9 cellular contexts compared by ENCODE assay signal in genomic region chr3:58874248-58874741, GRCh38.
DNase-seq lines count a peak whose midpoint lies in the region; ATAC-seq, FAIRE-seq and TF ChIP-seq lines count a peak whose summit lies in the region.
"Had no signal": no experiment of that assay in that cellular context is flagged by ENCODE, and none has a peak within 500 bp of the region (broad histone marks: within the 10 kb centered on the region; RNA-seq: fewer than 3 reads in every experiment).

No MANE protein-coding gene starts in this region.

- H3K27me3 ChIP-seq in left lung: no peaks in the 10 kb centered on the region
- no peaks in the 10 kb centered on the region for H3K27me3 ChIP-seq in right atrium auricular region

- DNase-seq in activated CD4-positive, alpha-beta T cell treated with anti-CD3 and anti-CD28 coated beads for 36 hours: peak; percentile 30
- no peak for DNase-seq in activated CD4-positive, alpha-beta T cell treated with anti-CD3 and anti-CD28 coated beads, Interleukin-2, amount 50 U/mL, for 4 hours
- DNase-seq in M059J (ENCODE audit: low read depth) (peak; percentile 69), left lung (no peak), frontal cortex (ENCODE audit: low spot score in 2 of 2) (no peak), right atrium auricular region (ENCODE audit: low spot score) (no peak)
- no peak for DNase-seq in activated CD8-positive, alpha-beta memory T cell treated with anti-CD3 and anti-CD28 coated beads, Interleukin-2, amount 50 U/mL, for 4 hours

- H3K9me3 Mint-ChIP-seq in activated CD4-positive, alpha-beta T cell treated with anti-CD3 and anti-CD28 coated beads for 36 hours (ENCODE audit: low read depth): no peaks in the 10 kb centered on the region
- H3K9me3 Mint-ChIP-seq: IgD-negative memory B cell had no signal

- TF ChIP-seq CTCF in left lung (IDR thresholded peaks at IDR 0.05) (no peak), right atrium auricular region (IDR thresholded peaks at IDR 0.05) (no peak)

- no peak overlapping the region for H3K4me3 Mint-ChIP-seq in activated CD4-positive, alpha-beta T cell treated with anti-CD3 and anti-CD28 coated beads for 36 hours
- H3K4me3 Mint-ChIP-seq: IgD-negative memory B cell had no signal

- H3K27me3 Mint-ChIP-seq in activated CD4-positive, alpha-beta T cell treated with anti-CD3 and anti-CD28 coated beads for 36 hours: peaks cover 14% of the 10 kb centered on the region
- H3K27me3 Mint-ChIP-seq: IgD-negative memory B cell had no signal

- H3K4me3 ChIP-seq in left lung (no peak overlapping the region), right atrium auricular region (no peak overlapping the region)

- POLR2A ChIA-PET in activated CD4-positive, alpha-beta T cell treated with anti-CD3 and anti-CD28 coated beads for 36 hours (lab: Charles Lee): no interaction called here

- H3K27ac Mint-ChIP-seq in activated CD4-positive, alpha-beta T cell treated with anti-CD3 and anti-CD28 coated beads for 36 hours: peak overlapping the region; percentile 12
- H3K27ac Mint-ChIP-seq: IgD-negative memory B cell had no signal

- peaks cover 19% of the 10 kb centered on the region for H3K4me1 Mint-ChIP-seq in activated CD4-positive, alpha-beta T cell treated with anti-CD3 and anti-CD28 coated beads for 36 hours
- H3K4me1 Mint-ChIP-seq: IgD-negative memory B cell had no signal

- no peak for FAIRE-seq in frontal cortex (lab: Jason Lieb, UNC)

- H3K4me1 ChIP-seq in left lung (no peaks in the 10 kb centered on the region), right atrium auricular region (no peaks in the 10 kb centered on the region)

- ATAC-seq in activated CD4-positive, alpha-beta T cell treated with anti-CD3 and anti-CD28 coated beads for 36 hours: peak; percentile 71
- peak; percentile 44 for ATAC-seq in HG02610 (IDR thresholded peaks at IDR 0.05; ENCODE audit: unreplicated experiment)
- ATAC-seq in left lung: peak; percentile 92

- H3K36me3 Mint-ChIP-seq in activated CD4-positive, alpha-beta T cell treated with anti-CD3 and anti-CD28 coated beads for 36 hours (ENCODE audit: low read depth): no peaks in the 10 kb centered on the region
- H3K36me3 Mint-ChIP-seq: IgD-negative memory B cell had no signal

- no peaks in the 10 kb centered on the region for H3K9me3 ChIP-seq in left lung
- no peaks in the 10 kb centered on the region for H3K9me3 ChIP-seq in right atrium auricular region

- H3K27ac ChIP-seq in left lung: no peak overlapping the region
- H3K27ac ChIP-seq in right atrium auricular region: no peak overlapping the region

- CTCF ChIA-PET in activated CD4-positive, alpha-beta T cell treated with anti-CD3 and anti-CD28 coated beads for 36 hours (lab: Charles Lee): no interaction called here

- intact Hi-C loops in activated CD4-positive, alpha-beta T cell treated with anti-CD3 and anti-CD28 coated beads for 36 hours (cut with DNase I, micrococcal nuclease): loop anchor here (1.0 to 5.0 kb wide), 5 partner anchors 124 to 361 kb away; partner anchors contain the start of gene CFAP20DC (in 1 of the 2)
- intact Hi-C loops in left lung (cut with DNase I): no loop called here

- H3K36me3 ChIP-seq in left lung (no peaks in the 10 kb centered on the region), right atrium auricular region (no peaks in the 10 kb centered on the region)

Comparison
In these comparisons a context has a peak if more than half of its experiments do, and no peak if none do; other contexts are left out.
1. DNase-seq: peak in activated CD4-positive, alpha-beta T cell treated with anti-CD3 and anti-CD28 coated beads for 36 hours (single experiment) and M059J (single experiment); none in activated CD4-positive, alpha-beta T cell treated with anti-CD3 and anti-CD28 coated beads, Interleukin-2, amount 50 U/mL, for 4 hours (0 of 2), left lung (0 of 2), frontal cortex (0 of 2), activated CD8-positive, alpha-beta memory T cell treated with anti-CD3 and anti-CD28 coated beads, Interleukin-2, amount 50 U/mL, for 4 hours (single experiment) and right atrium auricular region (single experiment).
2. intact Hi-C loops: an anchor here in activated CD4-positive, alpha-beta T cell treated with anti-CD3 and anti-CD28 coated beads for 36 hours (1.0 to 5.0 kb wide); none called in left lung.
3. Peak in every context shown above with its lines, with median percentiles within 50 percentile points of each other: ATAC-seq.